ENCODE assay signal across 17 cellular contexts in genomic region chr20:3235661-3236324, GRCh38. TPM values are rescaled to one million over a fixed set of nuclear protein-coding genes. Genes with fewer than 3 reads are reported as not detected.
DNase-seq lines count a peak whose midpoint lies in the region; ATAC-seq and TF ChIP-seq lines count a peak whose summit lies in the region.
"Had no signal": no experiment of that assay in that cellular context is flagged by ENCODE, and none has a peak within 500 bp of the region (broad histone marks: within the 10 kb centered on the region; RNA-seq: fewer than 3 reads in every experiment).

No MANE protein-coding gene starts in this region.

- no peak overlapping the region for H2BK12ac ChIP-seq in neuronal stem cell (ENCODE audit: low read length)

- H3K27me3 ChIP-seq in mammary epithelial cell (ENCODE audit: insufficient read depth, low read length) (no peaks in the 10 kb centered on the region), neuronal stem cell (ENCODE audit: control insufficient read depth in 3 of 3, insufficient read depth in 3 of 3, low read depth in 1 of 3, low read length in 3 of 3) (peaks cover 29 to 54% (median 42%) of the 10 kb centered on the region in 3 experiments)

- peaks cover 28% of the 10 kb centered on the region for H3K4me1 ChIP-seq in mammary epithelial cell (ENCODE audit: insufficient read depth, low read length)
- peaks cover 5 to 8% of the 10 kb centered on the region in 2 donors for H3K4me1 ChIP-seq in neuronal stem cell (ENCODE audit: control insufficient read depth in 2 of 2, insufficient read depth in 1 of 2, low read depth in 1 of 2, low read length in 2 of 2)
- H3K4me1 ChIP-seq: colonic mucosa had no signal

- H3K4me2 ChIP-seq in mammary epithelial cell (ENCODE audit: insufficient read depth, low read depth, low read length) = no peak overlapping the region
- no peak overlapping the region for H3K4me2 ChIP-seq in neuronal stem cell (ENCODE audit: insufficient read depth, low read length, poor library complexity, severe bottlenecking)
- H3K4me2 ChIP-seq: hepatocyte had no signal

- in situ Hi-C loops in mammary epithelial cell (cut with MboI; ENCODE audit: low sequenced_read_pairs in 2 of 2) = no loop called here

- peak overlapping the region; percentile 85 for H3K14ac ChIP-seq in neuronal stem cell (ENCODE audit: low read length)

- no peak overlapping the region for H4K91ac ChIP-seq in neuronal stem cell (ENCODE audit: low read depth, low read length, poor library complexity)

- no peaks in the 10 kb centered on the region for H4K20me1 ChIP-seq in mammary epithelial cell (ENCODE audit: insufficient read depth, low read length)

- H3K18ac ChIP-seq in neuronal stem cell (ENCODE audit: low read length) = no peak overlapping the region

- H2AK5ac ChIP-seq in neuronal stem cell (ENCODE audit: low read depth, low read length) = peak overlapping the region; percentile 3

- H3K36me3 ChIP-seq in mammary epithelial cell (ENCODE audit: insufficient read depth, low read length) = no peaks in the 10 kb centered on the region
- no peaks in the 10 kb centered on the region for H3K36me3 ChIP-seq in neuronal stem cell (replicated peaks in 1 of 2; ENCODE audit: control insufficient read depth in 2 of 2, insufficient read depth in 2 of 2, low read length in 2 of 2)
- H3K36me3 ChIP-seq: colonic mucosa had no signal

- no peak for TF ChIP-seq CTCF in mammary epithelial cell (conservative IDR thresholded peaks at IDR 0.05 in 1 of 2, IDR thresholded peaks at IDR 0.05 in 1 of 2; ENCODE audit: extremely low read depth in 1 of 2, insufficient read depth in 1 of 2, low read depth in 1 of 2, low read length in 2 of 2)

- H3K9ac ChIP-seq in mammary epithelial cell (ENCODE audit: insufficient read depth, low read length) (no peak overlapping the region), neuronal stem cell (ENCODE audit: low read depth, low read length, poor library complexity) (peak overlapping the region; percentile 67)

- no peak overlapping the region for H2BK15ac ChIP-seq in neuronal stem cell (ENCODE audit: low read length)

- H3K79me2 ChIP-seq in mammary epithelial cell (ENCODE audit: insufficient read depth, low read length) = peaks cover 19% of the 10 kb centered on the region
- H3K79me2 ChIP-seq: hepatocyte had no signal

- H3K79me1 ChIP-seq in neuronal stem cell (ENCODE audit: low read depth, low read length) = peaks cover 8% of the 10 kb centered on the region

- DNase-seq in EL (peak; percentile 55), LoVo (ENCODE audit: low spot score) (peak; percentile 56), mammary epithelial cell (peak; percentile 73), neuronal stem cell (ENCODE audit: low spot score) (no peak), hippocampal formation (lab: John Stamatoyannopoulos, UW) (no peak)
- DNase-seq in NK-92 treated with Interleukin-12 subunit alpha and Interleukin-12 subunit beta, amount 100 ng/mL, for 24 hours (lab: John Stamatoyannopoulos, UW) = no peak
- DNase-seq: activated CD8-positive, alpha-beta memory T cell treated with anti-CD3 and anti-CD28 coated beads for 24 hours; anterior cingulate cortex; colonic mucosa; erythroblast; H9; NCI-H2171 treated with DMSO at 0.1 percent for 48 hours had no signal

- intact Hi-C loops in mammary epithelial cell (cut with micrococcal nuclease) = no loop called here

- H2BK120ac ChIP-seq in neuronal stem cell (ENCODE audit: low read depth, low read length) = no peak overlapping the region

- no peak overlapping the region for H2BK5ac ChIP-seq in neuronal stem cell (ENCODE audit: low read length)

- WGBS in mammary epithelial cell (ENCODE audit: low coverage, missing lambda C conversion rate) = 10% methylated on average over 2 of the region's 4 CpGs
- WGBS in neuronal stem cell (ENCODE audit: extremely low coverage in 2 of 2, insufficient read length in 2 of 2, insufficient replicate concordance in 1 of 2), 2 donors = no CpG with 5 or more reads among the region's 4 CpGs

- dilution Hi-C loops in mammary epithelial cell (cut with HindIII; ENCODE audit: low sequenced_read_pairs) = no loop called here

- no peak overlapping the region for H3K4ac ChIP-seq in neuronal stem cell (ENCODE audit: low read length)

- H3K4me3 ChIP-seq in mammary epithelial cell (replicated peaks in 1 of 3; ENCODE audit: insufficient read depth in 1 of 3, low read depth in 2 of 3, low read length in 3 of 3) (no peak overlapping the region), neuronal stem cell (ENCODE audit: low read length in 2 of 2) (no peak overlapping the region)
- H3K4me3 ChIP-seq: colonic mucosa, hepatocyte had no signal

- BruUV-seq in mammary epithelial cell (replicated peaks; lab: Mats Ljungman, UMichigan) = no TSS peak

- H3K9me3 ChIP-seq in mammary epithelial cell (replicated peaks; ENCODE audit: insufficient read depth, low read length) = no peaks in the 10 kb centered on the region
- peaks cover 6 to 13% of the 10 kb centered on the region in 2 donors for H3K9me3 ChIP-seq in neuronal stem cell (replicated peaks in 1 of 2; ENCODE audit: control insufficient read depth in 2 of 2, insufficient read depth in 1 of 2, low read depth in 1 of 2, low read length in 2 of 2)
- H3K9me3 ChIP-seq: colonic mucosa had no signal

- ATAC-seq in GM21360 (IDR thresholded peaks at IDR 0.05; ENCODE audit: unreplicated experiment) = no peak
- ATAC-seq: activated T-helper 17 cell treated with anti-CD3 and anti-CD28 coated beads, Interleukin-2, amount 50 U/mL, for 72 hours; left lobe of liver had no signal

- H3K27ac ChIP-seq in mammary epithelial cell (ENCODE audit: insufficient read depth, low read depth, low read length) (no peak overlapping the region), neuronal stem cell (replicated peaks; ENCODE audit: low read length) (no peak overlapping the region)
- H3K27ac ChIP-seq: C4-2B, colonic mucosa, hepatocyte had no signal

- H2AFZ ChIP-seq in mammary epithelial cell (ENCODE audit: low read depth, low read length) (no peak overlapping the region), neuronal stem cell (ENCODE audit: low read length) (no peak overlapping the region)
- H2AFZ ChIP-seq: hepatocyte had no signal

- H4K8ac ChIP-seq in neuronal stem cell (ENCODE audit: low read depth, low read length) = no peak overlapping the region

- no peak overlapping the region for H3K23ac ChIP-seq in neuronal stem cell (ENCODE audit: low read depth, low read length, poor library complexity)

- CTCF ChIA-PET in mammary epithelial cell (lab: Charles Lee; ENCODE audit: low non-redundant PET) = no interaction called here

RNA-seq across cellular contexts. Expression of gene SLC4A11, which starts 3.2 kb away (rescaled TPM):
- total RNA-seq in mammary epithelial cell = 10 to 100 TPM in 1 of 2 donors, 1 to 10 TPM in 1; 6.7 to 20.1 TPM
- polyA plus RNA-seq in mammary epithelial cell = 6.9 TPM
- 30.6 TPM for polyA minus RNA-seq in mammary epithelial cell
- polyA plus RNA-seq in neuronal stem cell (2013, experiment 1 of 2) = 4.0 TPM
- polyA plus RNA-seq in neuronal stem cell (2013, experiment 2 of 2) = 3.9 TPM

RNA-seq across cellular contexts. Expression of gene ITPA, which starts 26.5 kb away (rescaled TPM):
- total RNA-seq in mammary epithelial cell = 10 to 100 TPM; 29.2 to 68.7 TPM
- polyA plus RNA-seq in mammary epithelial cell = 37.5 TPM
- 19.0 TPM for polyA minus RNA-seq in mammary epithelial cell
- 31.8 TPM for polyA plus RNA-seq in neuronal stem cell (2013, experiment 1 of 2)
- 32.2 TPM for polyA plus RNA-seq in neuronal stem cell (2013, experiment 2 of 2)

RNA-seq across cellular contexts. Expression of gene DDRGK1, which starts 31.3 kb away (rescaled TPM):
- 10 to 100 TPM; 25.2 to 59.1 TPM for total RNA-seq in mammary epithelial cell
- polyA plus RNA-seq in mammary epithelial cell = 35.7 TPM
- polyA minus RNA-seq in mammary epithelial cell = 39.0 TPM
- 29.3 TPM for polyA plus RNA-seq in neuronal stem cell (2013, experiment 1 of 2)
- 30.0 TPM for polyA plus RNA-seq in neuronal stem cell (2013, experiment 2 of 2)

Comparison
In these comparisons a context has a peak if more than half of its experiments do, and no peak if none do; other contexts are left out.
1. DNase-seq: peak in EL (single experiment), LoVo (single experiment) and mammary epithelial cell (single experiment); none in neuronal stem cell (single experiment), NK-92 treated with Interleukin-12 subunit alpha and Interleukin-12 subunit beta, amount 100 ng/mL, for 24 hours (single experiment) and hippocampal formation (0 of 2).